Comparison of ENCODE assay signal across 1 cellular context in genomic region chr2:238882083-238882755, GRCh38.
TF ChIP-seq lines count a peak whose summit lies in the region.

No MANE protein-coding gene starts in this region.

TF ChIP-seq in IMR-90, 13 proteins besides CTCF, POLR2A, EP300 and RAD21 (continued from another document):
- TF ChIP-seq MXI1 (IDR thresholded peaks at IDR 0.05; ENCODE audit: borderline replicate concordance, low read depth, low read length) = no peak
TF ChIP-seq in IMR-90: peak in this region for 0.
